Comparison of ENCODE assay signal across 19 cellular contexts in the genomic region with DNA sequence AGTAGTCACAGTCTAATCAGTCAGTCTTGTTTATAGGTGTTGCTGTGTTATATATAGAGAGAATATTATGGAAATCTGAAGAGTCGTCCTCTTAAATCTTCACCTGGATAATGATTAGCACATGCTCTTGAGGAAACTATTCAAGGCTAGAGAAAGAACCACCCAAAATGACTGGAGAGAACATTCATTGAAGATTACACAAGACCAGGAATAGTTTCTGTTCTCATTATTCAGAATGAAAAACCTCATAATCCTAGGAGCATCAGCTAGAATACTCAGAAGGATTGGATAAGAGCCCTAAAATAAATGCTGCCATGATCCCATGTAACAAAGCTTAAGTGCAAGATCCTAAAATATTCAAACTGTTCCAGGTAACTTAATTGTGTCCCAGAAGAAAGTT.
"Had no signal": no experiment of that assay in that cellular context is flagged by ENCODE, and none has a peak within 500 bp of the region (broad histone marks: within the 10 kb centered on the region; RNA-seq: fewer than 3 reads in every experiment).

No MANE protein-coding gene starts in this region.

- H3K4me1 Mint-ChIP-seq: activated naive CD4-positive, alpha-beta T cell treated with anti-CD3 and anti-CD28 coated beads, Interleukin-2, amount 10 ng/mL, durations not matched to agents 7 days and 5 days; WTC11 had no signal

- H3K4me3 Mint-ChIP-seq: activated CD8-positive, alpha-beta memory T cell treated with anti-CD3 and anti-CD28 coated beads, Interleukin-2, amount 10 ng/mL, durations not matched to agents 7 days and 5 days; activated naive CD4-positive, alpha-beta T cell treated with anti-CD3 and anti-CD28 coated beads, Interleukin-2, amount 10 ng/mL, durations not matched to agents 7 days and 5 days; activated T-cell treated with anti-CD3 and anti-CD28 coated beads, Interleukin-2, amount 50 U/mL, for 4 hours; T-helper 1 cell treated with Interleukin-12 subunit alpha and Interleukin-12 subunit beta and Interleukin-4 antibody, amounts not matched to agents 30 μg/mL and 1 μg/mL, for 36 hours; WTC11 had no signal

- DNase-seq: activated CD4-positive, alpha-beta T cell treated with anti-CD3 and anti-CD28 coated beads for 48 hours; activated CD4-positive, alpha-beta T cell treated with anti-CD3 and anti-CD28 coated beads, Interleukin-2, amount 50 U/mL, for 4 hours; activated CD4-positive, CD25-positive, alpha-beta regulatory T cell treated with anti-CD3 and anti-CD28 coated beads, Interleukin-2, amount 50 U/mL, for 72 hours; activated CD8-positive, alpha-beta memory T cell treated with anti-CD3 and anti-CD28 coated beads, Interleukin-2, amount 10 ng/mL, durations not matched to agents 7 days and 5 days; activated effector memory CD4-positive, alpha-beta T cell treated with anti-CD3 and anti-CD28 coated beads, Interleukin-2, amount 50 U/mL, for 16 hours; activated naive CD4-positive, alpha-beta T cell treated with anti-CD3 and anti-CD28 coated beads, Interleukin-2, amount 10 ng/mL, durations not matched to agents 7 days and 5 days; activated T-cell treated with anti-CD3 and anti-CD28 coated beads, Interleukin-2, amount 50 U/mL, for 4 hours; aorta; MM.1S; NCI-H1105 treated with DMSO at 0.1 percent for 48 hours; NCI-H146; NCI-H187 treated with DMSO at 0.1 percent for 48 hours; NCI-H2081 treated with DMSO at 0.1 percent for 48 hours; NCI-H446; NCI-H524; PC-3; SHP77 treated with DMSO at 0.1 percent for 48 hours had no signal

- H3K36me3 Mint-ChIP-seq: activated naive CD4-positive, alpha-beta T cell treated with anti-CD3 and anti-CD28 coated beads, Interleukin-2, amount 10 ng/mL, durations not matched to agents 7 days and 5 days had no signal

- H3K27me3 Mint-ChIP-seq: activated CD8-positive, alpha-beta memory T cell treated with anti-CD3 and anti-CD28 coated beads, Interleukin-2, amount 10 ng/mL, durations not matched to agents 7 days and 5 days; activated naive CD4-positive, alpha-beta T cell treated with anti-CD3 and anti-CD28 coated beads, Interleukin-2, amount 10 ng/mL, durations not matched to agents 7 days and 5 days had no signal

- ATAC-seq: activated CD8-positive, alpha-beta memory T cell treated with anti-CD3 and anti-CD28 coated beads, Interleukin-2, amount 10 ng/mL, durations not matched to agents 7 days and 5 days; activated T-cell treated with anti-CD3 and anti-CD28 coated beads, Interleukin-2, amount 50 U/mL, for 4 hours; PC-3; WTC11 had no signal

- H3K27ac Mint-ChIP-seq: activated CD8-positive, alpha-beta memory T cell treated with anti-CD3 and anti-CD28 coated beads, Interleukin-2, amount 10 ng/mL, durations not matched to agents 7 days and 5 days; activated naive CD4-positive, alpha-beta T cell treated with anti-CD3 and anti-CD28 coated beads, Interleukin-2, amount 10 ng/mL, durations not matched to agents 7 days and 5 days; T-helper 1 cell treated with Interleukin-12 subunit alpha and Interleukin-12 subunit beta and Interleukin-4 antibody, amounts not matched to agents 30 μg/mL and 1 μg/mL, for 36 hours; WTC11 had no signal
